In genomic region chr3:58179235-58180098, GRCh38 we compare ENCODE assay signal across 1 cellular context.
A peak's percentile ranks its signal among the peaks of the same experiment; 100 is the strongest.
TF ChIP-seq lines count a peak whose summit lies in the region.

No MANE protein-coding gene starts in this region.

TF ChIP-seq in K562, 482 proteins besides CTCF, POLR2A, EP300 and RAD21:
- TF ChIP-seq ZKSCAN1 (IDR thresholded peaks at IDR 0.05; ENCODE audit: low read depth, low read length) = peak; percentile 87
- TF ChIP-seq ZNF398 (CRISPR knock-in tag; IDR thresholded peaks at IDR 0.05) = no peak
- TF ChIP-seq ARID3A (IDR thresholded peaks at IDR 0.05; ENCODE audit: borderline replicate concordance, low read depth, low read length) = no peak
- no peak for TF ChIP-seq THRAP3 (IDR thresholded peaks at IDR 0.05; ENCODE audit: borderline replicate concordance)
- TF ChIP-seq MNT (conservative IDR thresholded peaks at IDR 0.05) = no peak
- TF ChIP-seq POLR2G (IDR thresholded peaks at IDR 0.05; ENCODE audit: low read depth, low read length) = no peak
